In the genomic region with DNA sequence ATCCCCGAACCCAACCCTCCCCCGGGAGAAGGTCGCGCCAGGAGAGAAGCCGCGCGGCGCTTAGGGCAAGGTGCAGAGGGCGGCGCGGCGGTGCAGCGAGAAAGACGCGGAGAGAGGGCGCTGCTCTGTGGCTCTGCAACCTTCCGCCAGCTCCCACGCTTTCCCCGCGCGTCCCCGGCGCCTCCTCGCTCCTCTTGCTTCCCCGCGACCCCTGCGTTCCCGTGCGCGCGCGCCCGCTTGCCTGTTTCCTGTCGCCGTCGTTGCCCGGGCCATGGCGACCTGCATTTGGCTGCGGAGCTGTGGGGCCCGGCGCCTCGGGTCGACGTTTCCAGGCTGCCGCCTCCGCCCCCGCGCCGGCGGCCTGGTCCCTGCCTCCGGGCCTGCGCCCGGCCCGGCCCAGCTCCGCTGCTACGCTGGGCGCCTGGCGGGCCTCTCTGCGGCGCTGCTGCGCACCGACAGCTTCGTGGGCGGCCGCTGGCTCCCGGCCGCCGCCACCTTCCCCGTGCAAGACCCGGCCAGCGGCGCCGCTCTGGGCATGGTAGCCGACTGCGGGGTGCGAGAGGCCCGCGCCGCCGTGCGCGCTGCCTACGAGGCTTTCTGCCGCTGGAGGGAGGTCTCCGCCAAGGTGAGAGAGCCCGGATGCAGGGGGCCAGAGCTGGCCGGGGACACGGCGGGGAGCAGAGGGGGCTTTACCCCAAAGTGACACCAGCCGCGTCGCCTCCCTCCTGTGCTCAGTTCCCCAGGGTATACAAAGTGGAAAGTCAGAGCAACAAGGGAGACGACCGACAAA, we compare ENCODE assay signal across 1 cellular context.
TF ChIP-seq lines count a peak whose summit lies in the region.

A gene (plus strand): TSS at position 244 of the 790 bp plus-strand sequence. CDS start 28 bp downstream, at position 272.

TF ChIP-seq in H1, 55 proteins besides CTCF, POLR2A, EP300 and RAD21 (continued from another document):
- TF ChIP-seq, protein P1, sequence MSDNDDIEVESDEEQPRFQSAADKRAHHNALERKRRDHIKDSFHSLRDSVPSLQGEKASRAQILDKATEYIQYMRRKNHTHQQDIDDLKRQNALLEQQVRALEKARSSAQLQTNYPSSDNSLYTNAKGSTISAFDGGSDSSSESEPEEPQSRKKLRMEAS (IDR thresholded peaks at IDR 0.05): no peak
- TF ChIP-seq SRF (IDR thresholded peaks at IDR 0.05; ENCODE audit: low read depth, low read length) (no peak), GTF2F1 (IDR thresholded peaks at IDR 0.05; ENCODE audit: borderline replicate concordance, low read depth, low read length) (no peak), NANOG (IDR thresholded peaks at IDR 0.05; ENCODE audit: insufficient read depth, low read depth, low read length, poor library complexity, severe bottlenecking) (no peak), PHF8 (conservative IDR thresholded peaks at IDR 0.05; ENCODE audit: low read depth, low read length) (peak; percentile 34; the same call in 1 of the 2 replicates), YY1 (IDR thresholded peaks at IDR 0.05; ENCODE audit: low read depth, low read length) (peak; percentile 22; the same call in 1 of the 2 replicates), KDM4A (IDR thresholded peaks at IDR 0.05; ENCODE audit: low read depth, low read length, severe bottlenecking) (peak; percentile 57), RFX5 (IDR thresholded peaks at IDR 0.05; ENCODE audit: borderline replicate concordance, low read depth, low read length) (no peak), KDM5A (IDR thresholded peaks at IDR 0.05; ENCODE audit: low read length) (no peak), CBX5 (IDR thresholded peaks at IDR 0.05; ENCODE audit: low read depth, low read length) (no peak), SP2 (IDR thresholded peaks at IDR 0.05; ENCODE audit: low read length) (no peak), RNF2 (IDR thresholded peaks at IDR 0.05; ENCODE audit: borderline replicate concordance, low read depth, low read length, missing control alignments, poor library complexity, severe bottlenecking) (no peak), FOSL1 (IDR thresholded peaks at IDR 0.05; ENCODE audit: insufficient read depth, low read depth, low read length) (no peak), SIX5 (IDR thresholded peaks at IDR 0.05; ENCODE audit: low read depth, low read length) (no peak), BCL11A (IDR thresholded peaks at IDR 0.05; ENCODE audit: low read depth in 2 of 2, low read length in 2 of 2) (no peak), TAF1 (IDR thresholded peaks at IDR 0.05; ENCODE audit: low read depth, low read length) (peak; percentile 52; the same call in 1 of the 2 replicates), POLR2AphosphoS5 (IDR thresholded peaks at IDR 0.05; ENCODE audit: low read depth, low read length) (no peak; the same call in 1 of the 2 replicates), ASH2L (IDR thresholded peaks at IDR 0.05; ENCODE audit: low read length) (peak; percentile 70), TEAD4 (IDR thresholded peaks at IDR 0.05; ENCODE audit: low read depth, low read length) (no peak), ZNF274 (IDR thresholded peaks at IDR 0.05; ENCODE audit: borderline replicate concordance, extremely low read depth, low read length) (no peak), SIRT6 (IDR thresholded peaks at IDR 0.05; ENCODE audit: low read length) (no peak), SP4 (IDR thresholded peaks at IDR 0.05; ENCODE audit: low read length) (no peak), RBBP5 (IDR thresholded peaks at IDR 0.05; ENCODE audit: borderline replicate concordance, low read depth, low read length) (peak; percentile 49), EGR1 (IDR thresholded peaks at IDR 0.05; ENCODE audit: borderline replicate concordance, low read depth, low read length) (peak; percentile 89), NRF1 (IDR thresholded peaks at IDR 0.05; ENCODE audit: low read depth, low read length) (no peak), EZH2 (IDR thresholded peaks at IDR 0.05; ENCODE audit: low read depth, low read length, severe bottlenecking) (peak; percentile 19), MAFK (IDR thresholded peaks at IDR 0.05; ENCODE audit: low read depth, low read length) (no peak), HDAC2 (IDR thresholded peaks at IDR 0.05; ENCODE audit: borderline replicate concordance in 1 of 2, low read depth in 2 of 2, low read length in 2 of 2) (peak; percentile 47 to 56; a peak in 1 of 4 replicates), HDAC6 (IDR thresholded peaks at IDR 0.05; ENCODE audit: low read depth, low read length) (no peak), BACH1 (IDR thresholded peaks at IDR 0.05; ENCODE audit: low read length) (0 out of 2 replicates have a peak, but pooled peaks have one; percentile 18), CEBPB (IDR thresholded peaks at IDR 0.05; ENCODE audit: low read depth, low read length) (no peak), KDM1A (IDR thresholded peaks at IDR 0.05; ENCODE audit: borderline replicate concordance, low read length) (no peak), TAF7 (optimal IDR thresholded peaks at IDR 0.05; ENCODE audit: borderline replicate concordance, low read depth, low read length) (no peak), CREB1 (IDR thresholded peaks at IDR 0.05) (peak; percentile 24; the same call in 1 of the 2 replicates), GABPA (IDR thresholded peaks at IDR 0.05; ENCODE audit: borderline replicate concordance, insufficient read depth, low read length) (peak; percentile 46; the same call in 1 of the 2 replicates), SP1 (IDR thresholded peaks at IDR 0.05; ENCODE audit: low read depth, low read length) (no peak), SIN3A (conservative IDR thresholded peaks at IDR 0.05 in 1 of 2, IDR thresholded peaks at IDR 0.05 in 1 of 2; ENCODE audit: low read depth in 1 of 2, low read length in 2 of 2) (no peak; a peak in 1 of 4 replicates), CHD1 (IDR thresholded peaks at IDR 0.05; ENCODE audit: low read depth, low read length) (no peak)
- TF ChIP-seq, protein P2, sequence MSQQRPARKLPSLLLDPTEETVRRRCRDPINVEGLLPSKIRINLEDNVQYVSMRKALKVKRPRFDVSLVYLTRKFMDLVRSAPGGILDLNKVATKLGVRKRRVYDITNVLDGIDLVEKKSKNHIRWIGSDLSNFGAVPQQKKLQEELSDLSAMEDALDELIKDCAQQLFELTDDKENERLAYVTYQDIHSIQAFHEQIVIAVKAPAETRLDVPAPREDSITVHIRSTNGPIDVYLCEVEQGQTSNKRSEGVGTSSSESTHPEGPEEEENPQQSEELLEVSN (IDR thresholded peaks at IDR 0.05): peak; percentile 2; the same call in 1 of the 2 replicates
- TF ChIP-seq, protein P3, sequence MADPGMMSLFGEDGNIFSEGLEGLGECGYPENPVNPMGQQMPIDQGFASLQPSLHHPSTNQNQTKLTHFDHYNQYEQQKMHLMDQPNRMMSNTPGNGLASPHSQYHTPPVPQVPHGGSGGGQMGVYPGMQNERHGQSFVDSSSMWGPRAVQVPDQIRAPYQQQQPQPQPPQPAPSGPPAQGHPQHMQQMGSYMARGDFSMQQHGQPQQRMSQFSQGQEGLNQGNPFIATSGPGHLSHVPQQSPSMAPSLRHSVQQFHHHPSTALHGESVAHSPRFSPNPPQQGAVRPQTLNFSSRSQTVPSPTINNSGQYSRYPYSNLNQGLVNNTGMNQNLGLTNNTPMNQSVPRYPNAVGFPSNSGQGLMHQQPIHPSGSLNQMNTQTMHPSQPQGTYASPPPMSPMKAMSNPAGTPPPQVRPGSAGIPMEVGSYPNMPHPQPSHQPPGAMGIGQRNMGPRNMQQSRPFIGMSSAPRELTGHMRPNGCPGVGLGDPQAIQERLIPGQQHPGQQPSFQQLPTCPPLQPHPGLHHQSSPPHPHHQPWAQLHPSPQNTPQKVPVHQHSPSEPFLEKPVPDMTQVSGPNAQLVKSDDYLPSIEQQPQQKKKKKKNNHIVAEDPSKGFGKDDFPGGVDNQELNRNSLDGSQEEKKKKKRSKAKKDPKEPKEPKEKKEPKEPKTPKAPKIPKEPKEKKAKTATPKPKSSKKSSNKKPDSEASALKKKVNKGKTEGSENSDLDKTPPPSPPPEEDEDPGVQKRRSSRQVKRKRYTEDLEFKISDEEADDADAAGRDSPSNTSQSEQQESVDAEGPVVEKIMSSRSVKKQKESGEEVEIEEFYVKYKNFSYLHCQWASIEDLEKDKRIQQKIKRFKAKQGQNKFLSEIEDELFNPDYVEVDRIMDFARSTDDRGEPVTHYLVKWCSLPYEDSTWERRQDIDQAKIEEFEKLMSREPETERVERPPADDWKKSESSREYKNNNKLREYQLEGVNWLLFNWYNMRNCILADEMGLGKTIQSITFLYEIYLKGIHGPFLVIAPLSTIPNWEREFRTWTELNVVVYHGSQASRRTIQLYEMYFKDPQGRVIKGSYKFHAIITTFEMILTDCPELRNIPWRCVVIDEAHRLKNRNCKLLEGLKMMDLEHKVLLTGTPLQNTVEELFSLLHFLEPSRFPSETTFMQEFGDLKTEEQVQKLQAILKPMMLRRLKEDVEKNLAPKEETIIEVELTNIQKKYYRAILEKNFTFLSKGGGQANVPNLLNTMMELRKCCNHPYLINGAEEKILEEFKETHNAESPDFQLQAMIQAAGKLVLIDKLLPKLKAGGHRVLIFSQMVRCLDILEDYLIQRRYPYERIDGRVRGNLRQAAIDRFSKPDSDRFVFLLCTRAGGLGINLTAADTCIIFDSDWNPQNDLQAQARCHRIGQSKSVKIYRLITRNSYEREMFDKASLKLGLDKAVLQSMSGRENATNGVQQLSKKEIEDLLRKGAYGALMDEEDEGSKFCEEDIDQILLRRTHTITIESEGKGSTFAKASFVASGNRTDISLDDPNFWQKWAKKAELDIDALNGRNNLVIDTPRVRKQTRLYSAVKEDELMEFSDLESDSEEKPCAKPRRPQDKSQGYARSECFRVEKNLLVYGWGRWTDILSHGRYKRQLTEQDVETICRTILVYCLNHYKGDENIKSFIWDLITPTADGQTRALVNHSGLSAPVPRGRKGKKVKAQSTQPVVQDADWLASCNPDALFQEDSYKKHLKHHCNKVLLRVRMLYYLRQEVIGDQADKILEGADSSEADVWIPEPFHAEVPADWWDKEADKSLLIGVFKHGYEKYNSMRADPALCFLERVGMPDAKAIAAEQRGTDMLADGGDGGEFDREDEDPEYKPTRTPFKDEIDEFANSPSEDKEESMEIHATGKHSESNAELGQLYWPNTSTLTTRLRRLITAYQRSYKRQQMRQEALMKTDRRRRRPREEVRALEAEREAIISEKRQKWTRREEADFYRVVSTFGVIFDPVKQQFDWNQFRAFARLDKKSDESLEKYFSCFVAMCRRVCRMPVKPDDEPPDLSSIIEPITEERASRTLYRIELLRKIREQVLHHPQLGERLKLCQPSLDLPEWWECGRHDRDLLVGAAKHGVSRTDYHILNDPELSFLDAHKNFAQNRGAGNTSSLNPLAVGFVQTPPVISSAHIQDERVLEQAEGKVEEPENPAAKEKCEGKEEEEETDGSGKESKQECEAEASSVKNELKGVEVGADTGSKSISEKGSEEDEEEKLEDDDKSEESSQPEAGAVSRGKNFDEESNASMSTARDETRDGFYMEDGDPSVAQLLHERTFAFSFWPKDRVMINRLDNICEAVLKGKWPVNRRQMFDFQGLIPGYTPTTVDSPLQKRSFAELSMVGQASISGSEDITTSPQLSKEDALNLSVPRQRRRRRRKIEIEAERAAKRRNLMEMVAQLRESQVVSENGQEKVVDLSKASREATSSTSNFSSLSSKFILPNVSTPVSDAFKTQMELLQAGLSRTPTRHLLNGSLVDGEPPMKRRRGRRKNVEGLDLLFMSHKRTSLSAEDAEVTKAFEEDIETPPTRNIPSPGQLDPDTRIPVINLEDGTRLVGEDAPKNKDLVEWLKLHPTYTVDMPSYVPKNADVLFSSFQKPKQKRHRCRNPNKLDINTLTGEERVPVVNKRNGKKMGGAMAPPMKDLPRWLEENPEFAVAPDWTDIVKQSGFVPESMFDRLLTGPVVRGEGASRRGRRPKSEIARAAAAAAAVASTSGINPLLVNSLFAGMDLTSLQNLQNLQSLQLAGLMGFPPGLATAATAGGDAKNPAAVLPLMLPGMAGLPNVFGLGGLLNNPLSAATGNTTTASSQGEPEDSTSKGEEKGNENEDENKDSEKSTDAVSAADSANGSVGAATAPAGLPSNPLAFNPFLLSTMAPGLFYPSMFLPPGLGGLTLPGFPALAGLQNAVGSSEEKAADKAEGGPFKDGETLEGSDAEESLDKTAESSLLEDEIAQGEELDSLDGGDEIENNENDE (IDR thresholded peaks at IDR 0.05; ENCODE audit: insufficient replicate concordance, low read length): no peak
- TF ChIP-seq, protein P4, sequence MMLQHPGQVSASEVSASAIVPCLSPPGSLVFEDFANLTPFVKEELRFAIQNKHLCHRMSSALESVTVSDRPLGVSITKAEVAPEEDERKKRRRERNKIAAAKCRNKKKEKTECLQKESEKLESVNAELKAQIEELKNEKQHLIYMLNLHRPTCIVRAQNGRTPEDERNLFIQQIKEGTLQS (IDR thresholded peaks at IDR 0.05; ENCODE audit: insufficient read depth, low read depth, low read length): no peak
- TF ChIP-seq, protein P5, sequence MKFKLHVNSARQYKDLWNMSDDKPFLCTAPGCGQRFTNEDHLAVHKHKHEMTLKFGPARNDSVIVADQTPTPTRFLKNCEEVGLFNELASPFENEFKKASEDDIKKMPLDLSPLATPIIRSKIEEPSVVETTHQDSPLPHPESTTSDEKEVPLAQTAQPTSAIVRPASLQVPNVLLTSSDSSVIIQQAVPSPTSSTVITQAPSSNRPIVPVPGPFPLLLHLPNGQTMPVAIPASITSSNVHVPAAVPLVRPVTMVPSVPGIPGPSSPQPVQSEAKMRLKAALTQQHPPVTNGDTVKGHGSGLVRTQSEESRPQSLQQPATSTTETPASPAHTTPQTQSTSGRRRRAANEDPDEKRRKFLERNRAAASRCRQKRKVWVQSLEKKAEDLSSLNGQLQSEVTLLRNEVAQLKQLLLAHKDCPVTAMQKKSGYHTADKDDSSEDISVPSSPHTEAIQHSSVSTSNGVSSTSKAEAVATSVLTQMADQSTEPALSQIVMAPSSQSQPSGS (IDR thresholded peaks at IDR 0.05; ENCODE audit: low read length): no peak
- TF ChIP-seq, protein P6, sequence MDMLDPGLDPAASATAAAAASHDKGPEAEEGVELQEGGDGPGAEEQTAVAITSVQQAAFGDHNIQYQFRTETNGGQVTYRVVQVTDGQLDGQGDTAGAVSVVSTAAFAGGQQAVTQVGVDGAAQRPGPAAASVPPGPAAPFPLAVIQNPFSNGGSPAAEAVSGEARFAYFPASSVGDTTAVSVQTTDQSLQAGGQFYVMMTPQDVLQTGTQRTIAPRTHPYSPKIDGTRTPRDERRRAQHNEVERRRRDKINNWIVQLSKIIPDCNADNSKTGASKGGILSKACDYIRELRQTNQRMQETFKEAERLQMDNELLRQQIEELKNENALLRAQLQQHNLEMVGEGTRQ (IDR thresholded peaks at IDR 0.05; ENCODE audit: low read length): no peak
